ENCODE assay signal across 2 cellular contexts in genomic region chr15:101252836-101253235, GRCh38.
TF ChIP-seq lines count a peak whose summit lies in the region.

No MANE protein-coding gene starts in this region.

TF ChIP-seq in SK-N-SH, 30 proteins besides CTCF, POLR2A, EP300 and RAD21 (continued from another document):
- no peak for TF ChIP-seq USF1 (IDR thresholded peaks at IDR 0.05; ENCODE audit: borderline replicate concordance, low read depth)
- no peak for TF ChIP-seq TCF12 (IDR thresholded peaks at IDR 0.05)

TF ChIP-seq in SK-N-SH treated with all-trans-retinoic acid at 6 μM for 48 hours, 23 proteins besides CTCF, POLR2A, EP300 and RAD21 (continued from another document):
- TF ChIP-seq CSRNP3 (CRISPR knock-in tag; IDR thresholded peaks at IDR 0.05) = no peak
